In the genomic region with DNA sequence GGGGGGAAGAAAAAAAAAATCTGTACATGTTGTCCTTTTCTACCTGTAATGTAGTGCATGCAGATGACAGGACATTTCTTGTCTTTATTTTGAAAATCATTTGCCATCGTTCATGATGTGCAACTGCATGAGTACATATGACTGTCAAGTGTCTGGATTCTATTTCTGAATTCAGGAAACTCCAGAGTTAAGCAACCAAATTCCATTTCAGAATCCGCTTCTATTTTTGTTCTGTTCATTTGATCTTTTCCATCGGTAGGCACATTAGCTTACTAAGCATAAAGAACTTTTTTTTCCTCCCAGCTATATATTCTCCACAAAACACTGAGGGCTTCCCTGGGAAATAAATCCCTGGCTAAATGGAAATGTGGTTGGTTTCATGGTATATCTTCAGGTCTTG, we compare ENCODE assay signal across 12 cellular contexts.
DNase-seq lines count a peak whose midpoint lies in the region; ATAC-seq and TF ChIP-seq lines count a peak whose summit lies in the region.
"Had no signal": no experiment of that assay in that cellular context is flagged by ENCODE, and none has a peak within 500 bp of the region (broad histone marks: within the 10 kb centered on the region; RNA-seq: fewer than 3 reads in every experiment).

No MANE protein-coding gene starts in this region.

- intact Hi-C loops in sciatic nerve (cut with DNase I): no loop called here

- ATAC-seq in sciatic nerve (peak; percentile 44), HG03280 (IDR thresholded peaks at IDR 0.05; ENCODE audit: unreplicated experiment) (no peak), HG03442 (IDR thresholded peaks at IDR 0.05; ENCODE audit: unreplicated experiment) (no peak)
- ATAC-seq: activated CD8-positive, alpha-beta T cell treated with anti-CD3 and anti-CD28 coated beads for 36 hours had no signal

- in situ Hi-C loops in brain microvascular endothelial cell (cut with HindIII; ENCODE audit: low pct_ligation_motif_present, low sequenced_read_pairs): no loop called here

- H3K27ac ChIP-seq in brain microvascular endothelial cell: peak overlapping the region; percentile 78
- peak overlapping the region; percentile 72 for H3K27ac ChIP-seq in cardiac muscle cell

- H3K4me1 ChIP-seq in cardiac muscle cell (ENCODE audit: low read depth): peaks cover 34% of the 10 kb centered on the region

- no peak overlapping the region for H3K4me3 ChIP-seq in brain microvascular endothelial cell (ENCODE audit: low read depth, low read length)
- H3K4me3 ChIP-seq in cardiac muscle cell: no peak overlapping the region

- H3K9me3 ChIP-seq in cardiac muscle cell (ENCODE audit: low read depth): no peaks in the 10 kb centered on the region

- H3K27me3 ChIP-seq in brain microvascular endothelial cell (replicated peaks): no peaks in the 10 kb centered on the region
- H3K27me3 ChIP-seq in cardiac muscle cell: no peaks in the 10 kb centered on the region

- no peak for TF ChIP-seq CTCF in brain microvascular endothelial cell (IDR thresholded peaks at IDR 0.05; ENCODE audit: low read depth, low read length, missing control alignments)
- TF ChIP-seq CTCF in cardiac muscle cell (IDR thresholded peaks at IDR 0.05; ENCODE audit: low read depth, low read length): no peak

- DNase-seq in Daoy (ENCODE audit: low read depth) (peak; percentile 12), brain microvascular endothelial cell (peak; percentile 39), cardiac muscle cell (ENCODE audit: low read depth in 1 of 2, low spot score in 1 of 2) (peak in 1 of 2 donors; percentile 69), sciatic nerve (ENCODE audit: low spot score) (no peak), NCI-H69 (lab: John Stamatoyannopoulos, UW) (no peak)
- DNase-seq in activated CD4-positive, alpha-beta T cell treated with anti-CD3 and anti-CD28 coated beads for 48 hours: no peak
- DNase-seq: activated CD8-positive, alpha-beta T cell treated with anti-CD3 and anti-CD28 coated beads for 36 hours; activated naive CD8-positive, alpha-beta T cell treated with anti-CD3 and anti-CD28 coated beads, Interleukin-2, amount 10 ng/mL, durations not matched to agents 7 days and 5 days; NCI-H1048; NCI-H748 treated with DMSO at 0.1 percent for 48 hours had no signal

- H3K36me3 ChIP-seq in brain microvascular endothelial cell (replicated peaks) (no peaks in the 10 kb centered on the region), cardiac muscle cell (no peaks in the 10 kb centered on the region)

Comparison
In these comparisons a context has a peak if more than half of its experiments do, and no peak if none do; other contexts are left out.
1. DNase-seq: peak in Daoy (single experiment) and brain microvascular endothelial cell (single experiment); none in sciatic nerve (single experiment), activated CD4-positive, alpha-beta T cell treated with anti-CD3 and anti-CD28 coated beads for 48 hours (single experiment) and NCI-H69 (single experiment).